In genomic region chr1:169725930-169726329, GRCh38 we compare ENCODE assay signal across 25 cellular contexts. TPM values are rescaled to one million over a fixed set of nuclear protein-coding genes. Genes with fewer than 3 reads are reported as not detected.
DNase-seq lines count a peak whose midpoint lies in the region; ATAC-seq, FAIRE-seq and TF ChIP-seq lines count a peak whose summit lies in the region.
"Had no signal": no experiment of that assay in that cellular context is flagged by ENCODE, and none has a peak within 500 bp of the region (broad histone marks: within the 10 kb centered on the region; RNA-seq: fewer than 3 reads in every experiment).

No MANE protein-coding gene starts in this region.

- peaks cover 5% of the 10 kb centered on the region for H3K9me3 Mint-ChIP-seq in mesothelial cell of epicardium
- H3K9me3 Mint-ChIP-seq: CD4-positive, alpha-beta memory T cell; CD4-positive, CD25-positive, alpha-beta regulatory T cell; CD8-positive, alpha-beta memory T cell had no signal

- peaks cover 46% of the 10 kb centered on the region for H3K4me1 Mint-ChIP-seq in mesothelial cell of epicardium
- H3K4me1 Mint-ChIP-seq: CD14-positive monocyte; CD4-positive, alpha-beta memory T cell; CD4-positive, CD25-positive, alpha-beta regulatory T cell; CD8-positive, alpha-beta memory T cell had no signal

- intact Hi-C loops in left lung (cut with DNase I): no loop called here

- no peak overlapping the region for H3K4me3 Mint-ChIP-seq in mesothelial cell of epicardium
- H3K4me3 Mint-ChIP-seq: CD4-positive, alpha-beta memory T cell; CD4-positive, CD25-positive, alpha-beta regulatory T cell; CD8-positive, alpha-beta memory T cell had no signal

- peak; percentile 81 for ATAC-seq in left lobe of liver
- peak; percentile 54 for ATAC-seq in left lung

- H3K27me3 Mint-ChIP-seq in mesothelial cell of epicardium (ENCODE audit: low read depth): no peaks in the 10 kb centered on the region

- no peak overlapping the region for H3K4me3 ChIP-seq in left lung
- H3K4me3 ChIP-seq: BLaER1 had no signal

- no peak overlapping the region for H3K27ac ChIP-seq in left lung
- H3K27ac ChIP-seq: BLaER1 had no signal

- DNase-seq in left lobe of liver (ENCODE audit: low spot score) (peak; percentile 68), left lung (no peak), mesothelial cell of epicardium (ENCODE audit: low spot score in 2 of 2, unreplicated experiment in 2 of 2) (no peak), frontal cortex (ENCODE audit: low spot score in 2 of 2) (no peak), NCI-H748 (lab: John Stamatoyannopoulos, UW; ENCODE audit: unreplicated experiment) (no peak), DMS53 treated with DMSO at 0.1 percent for 48 hours (lab: John Stamatoyannopoulos, UW; ENCODE audit: unreplicated experiment) (no peak)
- DNase-seq: 8988T; ACHN; BE2C; C1 segment of cervical spinal cord; CD4-positive, alpha-beta memory T cell; CD4-positive, CD25-positive, alpha-beta regulatory T cell; CD8-positive, alpha-beta memory T cell; COR-L47; DMS 273 treated with DMSO at 0.1 percent for 48 hours; DMS153; DMS79 treated with DMSO at 0.1 percent for 48 hours; GF-D8 had no signal

- no peaks in the 10 kb centered on the region for H3K9me3 ChIP-seq in left lung
- H3K9me3 ChIP-seq: BE2C, BLaER1 had no signal

- no peaks in the 10 kb centered on the region for H3K36me3 ChIP-seq in left lung
- H3K36me3 ChIP-seq: BE2C, BLaER1 had no signal

- H3K27ac Mint-ChIP-seq in mesothelial cell of epicardium: peak overlapping the region; percentile 77
- H3K27ac Mint-ChIP-seq: CD14-positive monocyte; CD4-positive, alpha-beta memory T cell; CD4-positive, CD25-positive, alpha-beta regulatory T cell; CD8-positive, alpha-beta memory T cell had no signal

- H3K36me3 Mint-ChIP-seq in mesothelial cell of epicardium: peaks cover 4% of the 10 kb centered on the region
- H3K36me3 Mint-ChIP-seq: CD14-positive monocyte; CD4-positive, alpha-beta memory T cell; CD4-positive, CD25-positive, alpha-beta regulatory T cell; CD8-positive, alpha-beta memory T cell had no signal

- TF ChIP-seq CTCF in left lung (IDR thresholded peaks at IDR 0.05) (no peak), mesothelial cell of epicardium (IDR thresholded peaks at IDR 0.05; ENCODE audit: unreplicated experiment) (no peak)

- H3K4me1 ChIP-seq in left lung: no peaks in the 10 kb centered on the region
- H3K4me1 ChIP-seq: BE2C, BLaER1 had no signal

- FAIRE-seq in frontal cortex (lab: Jason Lieb, UNC): no peak
- FAIRE-seq: A204.1, G401.6, GM12891, GM19239 had no signal

- no peaks in the 10 kb centered on the region for H3K27me3 ChIP-seq in left lung
- H3K27me3 ChIP-seq: BLaER1 had no signal

RNA-seq across cellular contexts. Expression of gene SELE, which starts 7.9 kb away (rescaled TPM):
- 0.93 TPM for total RNA-seq in left lobe of liver
- 1 to 10 TPM; 2.5 to 3.4 TPM for total RNA-seq in left lung
- total RNA-seq in mesothelial cell of epicardium: 1.3 to 2.4 TPM (median 1.9 TPM) in 3 replicates
- under 0.01 TPM for total RNA-seq in frontal cortex
- total RNA-seq: A673; CD4-positive, alpha-beta memory T cell; CD4-positive, CD25-positive, alpha-beta regulatory T cell; CD8-positive, alpha-beta memory T cell had no signal

RNA-seq across cellular contexts. Expression of gene SELL, which starts 14.5 kb away (rescaled TPM):
- total RNA-seq in left lobe of liver: 1.9 TPM
- 10 to 100 TPM; 10.2 to 59.2 TPM for total RNA-seq in left lung
- 1.4 to 2.5 TPM (median 2.4 TPM) in 3 replicates for total RNA-seq in mesothelial cell of epicardium
- 0.82 TPM for total RNA-seq in frontal cortex
- total RNA-seq: A673 had no signal
